In the genomic region with DNA sequence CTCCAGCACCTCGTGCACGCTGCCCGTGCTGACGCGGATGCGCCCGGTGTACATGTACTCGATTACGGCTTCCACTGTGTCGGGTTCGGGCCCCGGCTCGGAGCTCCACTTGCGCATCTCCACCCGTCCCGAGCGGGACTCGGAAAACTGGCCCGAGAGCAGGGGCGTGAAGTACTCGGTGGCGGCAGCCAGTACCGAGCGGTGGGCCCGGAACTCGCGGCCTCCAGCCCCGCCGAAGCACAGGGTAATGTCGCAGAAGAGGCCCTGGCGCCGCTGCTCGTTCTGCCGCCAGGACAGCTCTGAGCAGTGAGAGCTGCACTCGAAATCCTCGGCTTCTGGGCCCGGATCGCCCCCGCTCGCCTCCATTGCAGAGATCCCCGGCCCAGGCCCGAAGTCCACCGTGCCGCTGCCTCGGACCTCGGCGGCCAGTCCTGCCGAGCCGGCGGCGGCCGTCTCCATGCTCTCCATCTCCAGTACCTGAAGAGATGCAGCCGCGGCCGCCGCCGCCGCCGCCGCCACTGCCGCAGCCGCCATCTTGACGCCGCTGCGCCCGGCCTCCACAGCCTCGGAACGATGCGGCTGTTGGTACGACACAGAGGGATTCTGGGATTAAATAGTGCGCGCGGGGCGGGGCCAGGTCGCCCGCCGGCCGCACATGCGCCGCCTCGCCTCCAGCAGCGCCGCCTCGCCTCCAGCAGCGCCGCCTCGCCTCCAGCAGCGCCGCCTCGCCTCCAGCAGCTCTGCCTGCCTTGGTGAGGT, we compare ENCODE assay signal across 8 cellular contexts. TPM values are rescaled to one million over a fixed set of nuclear protein-coding genes. Genes with fewer than 3 reads are reported as not detected.
DNase-seq lines count a peak whose midpoint lies in the region; ATAC-seq and TF ChIP-seq lines count a peak whose summit lies in the region.

A gene with protein sequence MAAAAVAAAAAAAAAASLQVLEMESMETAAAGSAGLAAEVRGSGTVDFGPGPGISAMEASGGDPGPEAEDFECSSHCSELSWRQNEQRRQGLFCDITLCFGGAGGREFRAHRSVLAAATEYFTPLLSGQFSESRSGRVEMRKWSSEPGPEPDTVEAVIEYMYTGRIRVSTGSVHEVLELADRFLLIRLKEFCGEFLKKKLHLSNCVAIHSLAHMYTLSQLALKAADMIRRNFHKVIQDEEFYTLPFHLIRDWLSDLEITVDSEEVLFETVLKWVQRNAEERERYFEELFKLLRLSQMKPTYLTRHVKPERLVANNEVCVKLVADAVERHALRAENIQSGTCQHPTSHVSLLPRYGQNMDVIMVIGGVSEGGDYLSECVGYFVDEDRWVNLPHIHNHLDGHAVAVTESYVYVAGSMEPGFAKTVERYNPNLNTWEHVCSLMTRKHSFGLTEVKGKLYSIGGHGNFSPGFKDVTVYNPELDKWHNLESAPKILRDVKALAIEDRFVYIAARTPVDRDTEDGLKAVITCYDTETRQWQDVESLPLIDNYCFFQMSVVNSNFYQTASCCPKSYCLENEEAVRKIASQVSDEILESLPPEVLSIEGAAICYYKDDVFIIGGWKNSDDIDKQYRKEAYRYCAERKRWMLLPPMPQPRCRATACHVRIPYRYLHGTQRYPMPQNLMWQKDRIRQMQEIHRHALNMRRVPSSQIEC (minus strand): TSS at position 587 of the 759 bp plus-strand sequence. CDS start 53 bp downstream, at position 534.

- peaks cover 30% of the 10 kb centered on the region for H3K4me1 Mint-ChIP-seq in activated CD8-positive, alpha-beta memory T cell treated with anti-CD3 and anti-CD28 coated beads, Interleukin-2, amount 10 ng/mL, durations not matched to agents 7 days and 5 days
- H3K4me1 Mint-ChIP-seq in endothelial cell (ENCODE audit: unreplicated experiment) = no peaks in the 10 kb centered on the region
- peaks cover 9% of the 10 kb centered on the region for H3K4me1 Mint-ChIP-seq in mesothelial cell of epicardium

- CTCF ChIA-PET in activated CD8-positive, alpha-beta memory T cell treated with anti-CD3 and anti-CD28 coated beads, Interleukin-2, amount 10 ng/mL, durations not matched to agents 7 days and 5 days (lab: Charles Lee) = interaction anchor here (0.7 to 2.7 kb wide), 12 partner anchors 9 to 202 kb away, joined by 3 to 7 read pairs (median 4); no protein-coding TSS in a partner anchor

- H3K9me3 Mint-ChIP-seq in activated CD8-positive, alpha-beta memory T cell treated with anti-CD3 and anti-CD28 coated beads, Interleukin-2, amount 10 ng/mL, durations not matched to agents 7 days and 5 days (ENCODE audit: low read depth) = no peaks in the 10 kb centered on the region
- H3K9me3 Mint-ChIP-seq in endothelial cell (ENCODE audit: unreplicated experiment) (no peaks in the 10 kb centered on the region), mesothelial cell of epicardium (no peaks in the 10 kb centered on the region)

- H3K27me3 Mint-ChIP-seq in activated CD8-positive, alpha-beta memory T cell treated with anti-CD3 and anti-CD28 coated beads, Interleukin-2, amount 10 ng/mL, durations not matched to agents 7 days and 5 days = no peaks in the 10 kb centered on the region
- H3K27me3 Mint-ChIP-seq in endothelial cell (ENCODE audit: unreplicated experiment) (no peaks in the 10 kb centered on the region), mesothelial cell of epicardium (ENCODE audit: low read depth) (no peaks in the 10 kb centered on the region)

- H3K4me1 ChIP-seq in NT2/D1 (ENCODE audit: insufficient read depth, insufficient read length) = peaks cover 8% of the 10 kb centered on the region

- DNase-seq in COLO829 (ENCODE audit: low spot score) (peak; percentile 90), HT1080 (ENCODE audit: low read depth) (peak; percentile 92), NT2/D1 (ENCODE audit: low read depth, low spot score) (peak; percentile 80), endothelial cell (ENCODE audit: low spot score) (peak; percentile 84), mesothelial cell of epicardium (ENCODE audit: low spot score in 2 of 2, unreplicated experiment in 2 of 2) (peak; percentile 78 to 89)
- DNase-seq in activated CD8-positive, alpha-beta memory T cell treated with anti-CD3 and anti-CD28 coated beads, Interleukin-2, amount 10 ng/mL, durations not matched to agents 7 days and 5 days = peak; percentile 92
- DNase-seq in stimulated activated CD8-positive, alpha-beta memory T cell treated with anti-CD3 and anti-CD28 coated beads, Interleukin-15, amount 100 ng/mL, for 48 hours (ENCODE audit: low read depth in 2 of 2) = peak; percentile 84 to 86

- H3K36me3 Mint-ChIP-seq in activated CD8-positive, alpha-beta memory T cell treated with anti-CD3 and anti-CD28 coated beads, Interleukin-2, amount 10 ng/mL, durations not matched to agents 7 days and 5 days = peaks cover 20% of the 10 kb centered on the region
- H3K36me3 Mint-ChIP-seq in endothelial cell (ENCODE audit: low read depth, unreplicated experiment) (peaks cover 24% of the 10 kb centered on the region), mesothelial cell of epicardium (peaks cover 12% of the 10 kb centered on the region)

- peak within 1 kb of the TSS; percentile 99 for H3K9ac ChIP-seq in NT2/D1 (ENCODE audit: insufficient read length, low read depth)

- H3K4me3 Mint-ChIP-seq in activated CD8-positive, alpha-beta memory T cell treated with anti-CD3 and anti-CD28 coated beads, Interleukin-2, amount 10 ng/mL, durations not matched to agents 7 days and 5 days = no peak within 1 kb of the TSS
- peak within 1 kb of the TSS; percentile 89 for H3K4me3 Mint-ChIP-seq in endothelial cell (ENCODE audit: unreplicated experiment)
- H3K4me3 Mint-ChIP-seq in mesothelial cell of epicardium = no peak within 1 kb of the TSS

- no peaks in the 10 kb centered on the region for H3K9me3 ChIP-seq in NT2/D1 (ENCODE audit: insufficient read depth, low read length)

- peaks cover 38% of the 10 kb centered on the region for H3K36me3 ChIP-seq in NT2/D1 (ENCODE audit: insufficient read depth, insufficient read length, low read length)

- peak within 1 kb of the TSS; percentile 98 for H3K4me3 ChIP-seq in NT2/D1 (ENCODE audit: insufficient read length, low read depth)

- TF ChIP-seq CTCF in endothelial cell (IDR thresholded peaks at IDR 0.05; ENCODE audit: unreplicated experiment) = no peak
- TF ChIP-seq CTCF in mesothelial cell of epicardium (IDR thresholded peaks at IDR 0.05; ENCODE audit: unreplicated experiment) = no peak

- H3K27me3 ChIP-seq in NT2/D1 (ENCODE audit: insufficient read depth, insufficient read length) = no peaks in the 10 kb centered on the region

- H3K27ac Mint-ChIP-seq in activated CD8-positive, alpha-beta memory T cell treated with anti-CD3 and anti-CD28 coated beads, Interleukin-2, amount 10 ng/mL, durations not matched to agents 7 days and 5 days = peak within 1 kb of the TSS; percentile 81
- H3K27ac Mint-ChIP-seq in endothelial cell (ENCODE audit: unreplicated experiment) (peak within 1 kb of the TSS; percentile 48), mesothelial cell of epicardium (peak within 1 kb of the TSS; percentile 91)

- ATAC-seq in GM21360 (IDR thresholded peaks at IDR 0.05; ENCODE audit: unreplicated experiment) = peak; percentile 76
- ATAC-seq in activated CD8-positive, alpha-beta memory T cell treated with anti-CD3 and anti-CD28 coated beads, Interleukin-2, amount 10 ng/mL, durations not matched to agents 7 days and 5 days = peak; percentile 94

RNA-seq across cellular contexts. Expression of the gene that starts here (rescaled TPM):
- 25.1 and 26.3 TPM in 2 replicates for total RNA-seq in HT1080 (2014; rRNA removed; shearing (Covaris generic))
- polyA plus RNA-seq in HT1080 (2015; cell fraction: cytosol; rRNA removed) = 5.8 and 8.5 TPM in 2 replicates
- polyA plus RNA-seq in HT1080 (2015; cell fraction: nucleus; rRNA removed) = 10.3 and 12.5 TPM in 2 replicates
- total RNA-seq in activated CD8-positive, alpha-beta memory T cell treated with anti-CD3 and anti-CD28 coated beads, Interleukin-2, amount 10 ng/mL, durations not matched to agents 7 days and 5 days = 10 to 100 TPM; 14.4 to 16.4 TPM
- total RNA-seq in endothelial cell (ENCODE audit: unreplicated experiment) (9.0 TPM), mesothelial cell of epicardium (21.4 to 22.1 TPM (median 21.9 TPM) in 3 replicates)

Comparison
In these comparisons a context has a peak if more than half of its experiments do, and no peak if none do; other contexts are left out.
1. Peak in every context shown above with its lines: DNase-seq, ATAC-seq and H3K4me3 ChIP-seq.